In genomic region chr22:24494535-24495364, GRCh38 we compare ENCODE assay signal across 17 cellular contexts. TPM values are rescaled to one million over a fixed set of nuclear protein-coding genes. Genes with fewer than 3 reads are reported as not detected.
DNase-seq lines count a peak whose midpoint lies in the region; ATAC-seq and TF ChIP-seq lines count a peak whose summit lies in the region.
"Had no signal": no experiment of that assay in that cellular context is flagged by ENCODE, and none has a peak within 500 bp of the region (broad histone marks: within the 10 kb centered on the region; RNA-seq: fewer than 3 reads in every experiment).

Gene UPB1, plus strand, starts transcription at chr22:24495332. Its CDS starts 72 bp downstream, at chr22:24495404.

- no peak within 1 kb of the TSS for H3K27ac Mint-ChIP-seq in progenitor cell of endocrine pancreas
- H3K27ac Mint-ChIP-seq in effector memory CD8-positive, alpha-beta T cell: no peak within 1 kb of the TSS
- H3K27ac Mint-ChIP-seq in activated T-helper 2 cell treated with anti-CD3 and anti-CD28 coated beads, Interferon-gamma antibody, Interleukin-2, Interleukin-4, amounts not matched to agents 10 μg/mL and 5 μg/mL and 100 μg/mL, durations not matched to agents 14 hours and 24 hours and 36 hours: no peak within 1 kb of the TSS
- H3K27ac Mint-ChIP-seq: activated naive CD8-positive, alpha-beta T cell treated with anti-CD3 and anti-CD28 coated beads for 36 hours had no signal

- POLR2A ChIA-PET in BJ (lab: Charles Lee): no interaction called here

- peak within 1 kb of the TSS; percentile 37 for H3K4me3 Mint-ChIP-seq in progenitor cell of endocrine pancreas (ENCODE audit: low read depth)
- no peak within 1 kb of the TSS for H3K4me3 Mint-ChIP-seq in effector memory CD8-positive, alpha-beta T cell
- no peak within 1 kb of the TSS for H3K4me3 Mint-ChIP-seq in activated T-helper 2 cell treated with anti-CD3 and anti-CD28 coated beads, Interferon-gamma antibody, Interleukin-2, Interleukin-4, amounts not matched to agents 10 μg/mL and 5 μg/mL and 100 μg/mL, durations not matched to agents 14 hours and 24 hours and 36 hours (ENCODE audit: low read depth)
- H3K4me3 Mint-ChIP-seq: activated naive CD8-positive, alpha-beta T cell treated with anti-CD3 and anti-CD28 coated beads for 36 hours; neural crest cell had no signal

- intact Hi-C loops in activated T-helper 2 cell treated with anti-CD3 and anti-CD28 coated beads, Interferon-gamma antibody, Interleukin-2, Interleukin-4, amounts not matched to agents 10 μg/mL and 5 μg/mL and 100 μg/mL, durations not matched to agents 14 hours and 24 hours and 36 hours (cut with micrococcal nuclease): no loop called here
- intact Hi-C loops in colonic mucosa (cut with DNase I): no loop called here

- peaks cover 3% of the 10 kb centered on the region for H3K36me3 Mint-ChIP-seq in progenitor cell of endocrine pancreas (ENCODE audit: insufficient read depth)
- H3K36me3 Mint-ChIP-seq in effector memory CD8-positive, alpha-beta T cell (ENCODE audit: insufficient read depth): no peaks in the 10 kb centered on the region
- H3K36me3 Mint-ChIP-seq in activated T-helper 2 cell treated with anti-CD3 and anti-CD28 coated beads, Interferon-gamma antibody, Interleukin-2, Interleukin-4, amounts not matched to agents 10 μg/mL and 5 μg/mL and 100 μg/mL, durations not matched to agents 14 hours and 24 hours and 36 hours (ENCODE audit: low read depth): no peaks in the 10 kb centered on the region
- H3K36me3 Mint-ChIP-seq: activated naive CD8-positive, alpha-beta T cell treated with anti-CD3 and anti-CD28 coated beads for 36 hours had no signal

- H3K4me3 ChIP-seq in BJ (ENCODE audit: low read depth, low read length): peak within 1 kb of the TSS; percentile 0; the same call in 1 of the 2 replicates
- H3K4me3 ChIP-seq in brain microvascular endothelial cell (ENCODE audit: low read depth, low read length): peak within 1 kb of the TSS; percentile 24
- peak within 1 kb of the TSS; percentile 49 for H3K4me3 ChIP-seq in iPS-18c (ENCODE audit: insufficient read depth, low read depth, low read length)
- H3K4me3 ChIP-seq in WERI-Rb-1 (ENCODE audit: low read depth, low read length): no peak within 1 kb of the TSS
- H3K4me3 ChIP-seq in colonic mucosa: no peak within 1 kb of the TSS
- H3K4me3 ChIP-seq: BLaER1 treated with 17β-estradiol and CSF1 and Interleukin-3, amounts not matched to agents 10 nM and 100 nM had no signal

- TF ChIP-seq CTCF in BJ (IDR thresholded peaks at IDR 0.05; ENCODE audit: insufficient read depth, low read depth, low read length) (no peak), brain microvascular endothelial cell (IDR thresholded peaks at IDR 0.05; ENCODE audit: low read depth, low read length, missing control alignments) (no peak), progenitor cell of endocrine pancreas (IDR thresholded peaks at IDR 0.05; ENCODE audit: unreplicated experiment) (no peak), WERI-Rb-1 (IDR thresholded peaks at IDR 0.05; ENCODE audit: low read depth, low read length) (no peak), colonic mucosa (IDR thresholded peaks at IDR 0.05) (no peak)

- ATAC-seq in effector memory CD8-positive, alpha-beta T cell (replicated peaks): no peak

- peaks cover 8% of the 10 kb centered on the region for H3K4me1 ChIP-seq in colonic mucosa

- H3K27ac ChIP-seq in brain microvascular endothelial cell (no peak within 1 kb of the TSS), WERI-Rb-1 (no peak within 1 kb of the TSS), colonic mucosa (no peak within 1 kb of the TSS)

- in situ Hi-C loops in brain microvascular endothelial cell (cut with HindIII; ENCODE audit: low pct_ligation_motif_present, low sequenced_read_pairs): no loop called here

- H3K27me3 Mint-ChIP-seq in progenitor cell of endocrine pancreas: peaks cover 58% of the 10 kb centered on the region
- no peaks in the 10 kb centered on the region for H3K27me3 Mint-ChIP-seq in effector memory CD8-positive, alpha-beta T cell
- peaks cover 59% of the 10 kb centered on the region for H3K27me3 Mint-ChIP-seq in activated T-helper 2 cell treated with anti-CD3 and anti-CD28 coated beads, Interferon-gamma antibody, Interleukin-2, Interleukin-4, amounts not matched to agents 10 μg/mL and 5 μg/mL and 100 μg/mL, durations not matched to agents 14 hours and 24 hours and 36 hours (ENCODE audit: low read depth)

- peaks cover 4% of the 10 kb centered on the region for H3K9me3 Mint-ChIP-seq in progenitor cell of endocrine pancreas (ENCODE audit: low read depth)
- H3K9me3 Mint-ChIP-seq in effector memory CD8-positive, alpha-beta T cell: no peaks in the 10 kb centered on the region
- no peaks in the 10 kb centered on the region for H3K9me3 Mint-ChIP-seq in activated T-helper 2 cell treated with anti-CD3 and anti-CD28 coated beads, Interferon-gamma antibody, Interleukin-2, Interleukin-4, amounts not matched to agents 10 μg/mL and 5 μg/mL and 100 μg/mL, durations not matched to agents 14 hours and 24 hours and 36 hours
- H3K9me3 Mint-ChIP-seq: activated naive CD8-positive, alpha-beta T cell treated with anti-CD3 and anti-CD28 coated beads for 36 hours; neural crest cell had no signal

- H3K27me3 ChIP-seq in BJ (ENCODE audit: control insufficient read depth, insufficient read depth, low read length) (peaks cover 7% of the 10 kb centered on the region), brain microvascular endothelial cell (replicated peaks) (no peaks in the 10 kb centered on the region), WERI-Rb-1 (ENCODE audit: insufficient read depth, low read depth, severe bottlenecking) (no peaks in the 10 kb centered on the region), colonic mucosa (peaks cover 21% of the 10 kb centered on the region)
- H3K27me3 ChIP-seq: BLaER1 treated with 17β-estradiol and CSF1 and Interleukin-3, amounts not matched to agents 10 nM and 100 nM had no signal

- H3K36me3 ChIP-seq in BJ (ENCODE audit: control insufficient read depth, insufficient read depth, low read length) (no peaks in the 10 kb centered on the region), brain microvascular endothelial cell (replicated peaks) (no peaks in the 10 kb centered on the region), WERI-Rb-1 (no peaks in the 10 kb centered on the region), colonic mucosa (no peaks in the 10 kb centered on the region)
- H3K36me3 ChIP-seq: BLaER1 treated with 17β-estradiol and CSF1 and Interleukin-3, amounts not matched to agents 10 nM and 100 nM had no signal

- H3K9me3 ChIP-seq in iPS-18c (ENCODE audit: control insufficient read depth, insufficient read depth, low read length) (peaks cover 4% of the 10 kb centered on the region), WERI-Rb-1 (ENCODE audit: severe bottlenecking) (no peaks in the 10 kb centered on the region), colonic mucosa (no peaks in the 10 kb centered on the region)

- CTCF ChIA-PET in BJ (lab: Yijun Ruan, JAX): no interaction called here

- H3K9ac ChIP-seq in colonic mucosa (ENCODE audit: low read depth in 2 of 2, low read length in 2 of 2): no peak within 1 kb of the TSS
- H3K9ac ChIP-seq: BLaER1 treated with 17β-estradiol and CSF1 and Interleukin-3, amounts not matched to agents 10 nM and 100 nM had no signal

- DNase-seq in BJ (ENCODE audit: low read depth) (no peak), brain microvascular endothelial cell (no peak), progenitor cell of endocrine pancreas (ENCODE audit: low spot score, unreplicated experiment) (no peak), WERI-Rb-1 (no peak), colonic mucosa (no peak)
- DNase-seq in effector memory CD8-positive, alpha-beta T cell: no peak
- no peak for DNase-seq in activated T-helper 2 cell treated with anti-CD3 and anti-CD28 coated beads, Interferon-gamma antibody, Interleukin-2, Interleukin-4, amounts not matched to agents 10 μg/mL and 5 μg/mL and 100 μg/mL, durations not matched to agents 14 hours and 24 hours and 36 hours (ENCODE audit: low spot score)
- DNase-seq: activated naive CD8-positive, alpha-beta T cell treated with anti-CD3 and anti-CD28 coated beads for 36 hours; effector memory CD4-positive, alpha-beta T cell; hypothalamus; NCI-H1930; stimulated activated CD4-positive, alpha-beta T cell treated with anti-CD3 and anti-CD28 coated beads, Interleukin-4, amount 100 ng/mL, for 24 hours; T-helper 2 cell had no signal

- peaks cover 22% of the 10 kb centered on the region for H3K4me1 Mint-ChIP-seq in progenitor cell of endocrine pancreas (ENCODE audit: low read depth)
- peaks cover 0 to 4% of the 10 kb centered on the region in 2 donors for H3K4me1 Mint-ChIP-seq in effector memory CD8-positive, alpha-beta T cell (ENCODE audit: low read depth in 2 of 2)
- peaks cover 4% of the 10 kb centered on the region for H3K4me1 Mint-ChIP-seq in activated T-helper 2 cell treated with anti-CD3 and anti-CD28 coated beads, Interferon-gamma antibody, Interleukin-2, Interleukin-4, amounts not matched to agents 10 μg/mL and 5 μg/mL and 100 μg/mL, durations not matched to agents 14 hours and 24 hours and 36 hours (ENCODE audit: low read depth)

RNA-seq across cellular contexts. Expression of gene UPB1, which starts in this region (rescaled TPM):
- 0.09 and 0.10 TPM in 2 replicates for polyA plus RNA-seq in BJ (2011; rRNA removed)
- 0.09 and 0.15 TPM in 2 replicates for polyA minus RNA-seq in BJ (2011; rRNA and poly(A)+ RNA removed)
- total RNA-seq in progenitor cell of endocrine pancreas (0.50 and 0.75 TPM in 2 replicates), colonic mucosa (under 1 TPM; 0.16 to 0.20 TPM)
- 0.09 and 0.11 TPM in 2 replicates for total RNA-seq in activated T-helper 2 cell treated with anti-CD3 and anti-CD28 coated beads, Interferon-gamma antibody, Interleukin-2, Interleukin-4, amounts not matched to agents 10 μg/mL and 5 μg/mL and 100 μg/mL, durations not matched to agents 14 hours and 24 hours and 36 hours
- total RNA-seq: activated CD8-positive, alpha-beta memory T cell treated with anti-CD3 and anti-CD28 coated beads for 36 hours; neural crest cell had no signal

Comparison
In these comparisons a context has a peak if more than half of its experiments do, and no peak if none do; other contexts are left out.
1. H3K4me3 ChIP-seq: peak in BJ (single experiment), brain microvascular endothelial cell (single experiment) and iPS-18c (single experiment); none in WERI-Rb-1 (single experiment) and colonic mucosa (single experiment).